ENCODE assay signal across 17 cellular contexts in the genomic region with DNA sequence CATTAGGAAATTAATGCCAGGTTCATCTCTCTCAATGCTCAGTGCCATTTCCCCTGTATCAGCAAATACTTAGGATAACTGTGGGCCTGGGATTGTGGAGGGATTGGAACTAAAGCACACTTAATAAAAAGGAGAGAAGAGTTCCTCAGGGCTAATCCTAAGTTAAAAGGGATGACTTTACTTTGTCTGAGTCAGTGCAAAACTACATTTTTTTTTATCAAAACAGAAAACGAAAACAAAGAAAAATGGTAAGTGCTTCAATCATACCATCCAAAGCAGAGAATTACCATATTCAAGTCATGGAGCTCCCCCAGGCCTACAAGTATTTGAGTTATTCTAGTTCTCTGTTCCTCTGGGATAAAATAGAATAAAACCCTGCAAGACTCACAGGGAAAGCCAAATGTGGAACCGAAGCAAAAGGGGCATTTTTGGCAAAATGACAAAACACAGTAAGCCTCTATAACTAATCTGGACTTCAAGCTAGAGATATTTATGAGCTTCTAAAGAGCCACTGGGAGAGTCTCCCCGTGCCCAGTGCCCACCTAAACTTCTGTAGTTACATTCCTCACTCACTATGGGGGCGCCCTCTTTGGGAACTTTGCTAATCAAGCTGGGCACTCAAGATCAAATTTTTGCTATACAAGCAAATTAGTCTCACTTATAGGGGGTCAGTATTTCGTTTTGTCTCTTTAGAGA. TPM values are rescaled to one million over a fixed set of nuclear protein-coding genes. Genes with fewer than 3 reads are reported as not detected.
A peak's percentile ranks its signal among the peaks of the same experiment; 100 is the strongest.
DNase-seq lines count a peak whose midpoint lies in the region; ATAC-seq, FAIRE-seq and TF ChIP-seq lines count a peak whose summit lies in the region.
"Had no signal": no experiment of that assay in that cellular context is flagged by ENCODE, and none has a peak within 500 bp of the region (broad histone marks: within the 10 kb centered on the region; RNA-seq: fewer than 3 reads in every experiment).

No MANE protein-coding gene starts in this region.

- H3K14ac ChIP-seq in H1 (ENCODE audit: insufficient read length): no peak overlapping the region

- no peak overlapping the region for H3K18ac ChIP-seq in H1 (ENCODE audit: extremely low read depth, low read length)

- TF ChIP-seq RAD21 in H1 (IDR thresholded peaks at IDR 0.05 in 1 of 2, conservative IDR thresholded peaks at IDR 0.05 in 1 of 2; ENCODE audit: low read depth in 2 of 2, low read length in 2 of 2): peak; percentile 22 to 30; a peak in 2 of 4 replicates

- H3K9ac ChIP-seq in H1 (replicated peaks in 1 of 4; ENCODE audit: extremely low read depth in 1 of 4, low read depth in 3 of 4, low read length in 3 of 4): no peak overlapping the region
- H3K9ac ChIP-seq: BLaER1 treated with 17β-estradiol and CSF1 and Interleukin-3, amounts not matched to agents 10 nM and 100 nM had no signal

- H3K27ac ChIP-seq in GM23338 (ENCODE audit: low read depth) (no peak overlapping the region), Panc1 (ENCODE audit: low read length) (no peak overlapping the region), H1 (ENCODE audit: low read depth, low read length) (no peak overlapping the region), osteoblast (ENCODE audit: low read depth, low read length) (peak overlapping the region; percentile 98)
- H3K27ac ChIP-seq: BLaER1 treated with 17β-estradiol and CSF1 and Interleukin-3, amounts not matched to agents 10 nM and 100 nM; tibial nerve had no signal

- no peak overlapping the region for H4K8ac ChIP-seq in H1 (ENCODE audit: extremely low read depth, insufficient read depth, low read length)

- H3K56ac ChIP-seq in H1 (replicated peaks; ENCODE audit: insufficient read length, low read depth, low read length): no peak overlapping the region

- no peak overlapping the region for H3K4me3 ChIP-seq in GM23338
- H3K4me3 ChIP-seq in Panc1 (ENCODE audit: low read depth in 2 of 2, low read length in 2 of 2): no peak overlapping the region
- H3K4me3 ChIP-seq in H1 (ENCODE audit: extremely low read depth in 1 of 4, insufficient read depth in 2 of 4, low read depth in 3 of 4, low read length in 4 of 4): no peak overlapping the region
- no peak overlapping the region for H3K4me3 ChIP-seq in osteoblast (ENCODE audit: insufficient read depth, low read length)
- H3K4me3 ChIP-seq: BLaER1 treated with 17β-estradiol and CSF1 and Interleukin-3, amounts not matched to agents 10 nM and 100 nM; tibial nerve had no signal

- no peak for TF ChIP-seq POLR2A in H1 (IDR thresholded peaks at IDR 0.05; ENCODE audit: control extremely low read depth in 1 of 2, low read depth in 2 of 2, low read length in 2 of 2)

- no peak overlapping the region for H2AK5ac ChIP-seq in H1 (ENCODE audit: low read depth, low read length)

- H2BK20ac ChIP-seq in H1 (ENCODE audit: low read length): no peak overlapping the region

- in situ Hi-C loops in Panc1 (cut with HindIII; ENCODE audit: low pct_unique_long_range_greater_than_20kb, low sequenced_read_pairs): no loop called here

- H3K79me1 ChIP-seq in H1 (ENCODE audit: low read depth, low read length): no peaks in the 10 kb centered on the region

- H3K4me2 ChIP-seq in GM23338 (no peak overlapping the region), H1 (ENCODE audit: insufficient read depth in 1 of 2, low read depth in 2 of 2, low read length in 2 of 2) (no peak overlapping the region), osteoblast (ENCODE audit: insufficient read depth, low read length) (peak overlapping the region; percentile 70)
- H3K4me2 ChIP-seq: BLaER1 treated with 17β-estradiol and CSF1 and Interleukin-3, amounts not matched to agents 10 nM and 100 nM had no signal

- no peak overlapping the region for H2AFZ ChIP-seq in GM23338
- no peak overlapping the region for H2AFZ ChIP-seq in H1 (ENCODE audit: low read length)
- H2AFZ ChIP-seq in osteoblast (ENCODE audit: low read length): no peak overlapping the region

- TF ChIP-seq CTCF in GM23338 (conservative IDR thresholded peaks at IDR 0.05; ENCODE audit: low read depth in 2 of 2) (peak; percentile 38 to 40), Panc1 (IDR thresholded peaks at IDR 0.05) (peak; percentile 17; the same call in 1 of the 2 replicates), H1 (IDR thresholded peaks at IDR 0.05; ENCODE audit: control extremely low read depth in 1 of 3, insufficient read depth in 1 of 3, low read depth in 1 of 3, low read length in 3 of 3) (peak in 1 of 3 experiments; percentile 15; a peak in 1 of 4 replicates), osteoblast (IDR thresholded peaks at IDR 0.05; ENCODE audit: extremely low read depth, low read depth, low read length) (peak; percentile 4)

- H3K23ac ChIP-seq in H1 (ENCODE audit: insufficient read length): no peak overlapping the region

- 73% methylated on average over 5 of the region's 5 CpGs; no CpG with 5 or more reads in 1 of the 2 experiments for WGBS in H1 (ENCODE audit: extremely low coverage in 1 of 2, insufficient coverage in 1 of 2, insufficient read length in 1 of 2, insufficient replicate concordance in 2 of 2, low coverage in 1 of 2, low lambda C conversion rate in 2 of 2, missing lambda C conversion rate in 1 of 2), 2 experiments

- no peak overlapping the region for H3K4ac ChIP-seq in H1 (replicated peaks; ENCODE audit: insufficient read length, low read depth, low read length)

- H3K23me2 ChIP-seq in H1 (ENCODE audit: low read depth, low read length): no peaks in the 10 kb centered on the region

- H3K27me3 ChIP-seq in GM23338 (ENCODE audit: insufficient read depth) (no peaks in the 10 kb centered on the region), Panc1 (ENCODE audit: control insufficient read depth, insufficient read depth, low read length) (no peaks in the 10 kb centered on the region), H1 (replicated peaks in 1 of 4; ENCODE audit: control insufficient read depth in 3 of 4, extremely low read depth in 1 of 4, insufficient read depth in 3 of 4, low read length in 3 of 4) (no peaks in the 10 kb centered on the region), osteoblast (ENCODE audit: insufficient read depth, low read length) (no peaks in the 10 kb centered on the region)
- H3K27me3 ChIP-seq: BLaER1 treated with 17β-estradiol and CSF1 and Interleukin-3, amounts not matched to agents 10 nM and 100 nM; tibial nerve had no signal

- intact Hi-C loops in Panc1 (cut with micrococcal nuclease; ENCODE audit: unreplicated experiment): no loop called here

- CTCF ChIA-PET in Panc1 (lab: Charles Lee): no interaction called here
- CTCF ChIA-PET in H1 (lab: Charles Lee; ENCODE audit: partially characterized antibody): interaction anchor here (0.7 to 1.9 kb wide), 8 partner anchors 11 to 144 kb away, joined by 3 to 8 read pairs (median 3); a partner anchor contains a TSS

- no peaks in the 10 kb centered on the region for H3K9me3 ChIP-seq in Panc1 (ENCODE audit: control insufficient read depth, insufficient read depth, low read depth, low read length)
- no peaks in the 10 kb centered on the region for H3K9me3 ChIP-seq in H1 (ENCODE audit: insufficient read depth in 2 of 2, low read depth in 1 of 2, low read length in 1 of 2)
- no peaks in the 10 kb centered on the region for H3K9me3 ChIP-seq in osteoblast (ENCODE audit: low read depth, low read length)
- H3K9me3 ChIP-seq: BLaER1 treated with 17β-estradiol and CSF1 and Interleukin-3, amounts not matched to agents 10 nM and 100 nM; tibial nerve had no signal

- H3K27ac Mint-ChIP-seq in GM23338: no peak overlapping the region
- H3K27ac Mint-ChIP-seq: activated CD8-positive, alpha-beta T cell treated with anti-CD3 and anti-CD28 coated beads for 36 hours had no signal

- POLR2A ChIA-PET in Panc1 (lab: Charles Lee) (no interaction called here), H1 (lab: Charles Lee; ENCODE audit: partially characterized antibody) (no interaction called here)

- DNase-seq in GM23338 (ENCODE audit: low spot score): peak; percentile 28
- DNase-seq in Panc1 (ENCODE audit: low read depth, low spot score): no peak
- DNase-seq in H1 (ENCODE audit: low read depth in 1 of 2, low spot score in 2 of 2): no peak
- DNase-seq in osteoblast (ENCODE audit: insufficient read length, low spot score, missing footprints): peak; percentile 66
- DNase-seq in NCI-H2196 treated with DMSO at 0.1 percent for 48 hours (lab: John Stamatoyannopoulos, UW; ENCODE audit: unreplicated experiment): no peak
- DNase-seq in mesenteric fat pad (ENCODE audit: low spot score): no peak
- DNase-seq: activated CD8-positive, alpha-beta T cell treated with anti-CD3 and anti-CD28 coated beads for 36 hours; DMS79; Kasumi-1; NCI-H2029; NCI-H82; retina had no signal

- H3K4me1 Mint-ChIP-seq in GM23338: peaks cover 15% of the 10 kb centered on the region

- no peaks in the 10 kb centered on the region for H3K79me2 ChIP-seq in GM23338 (replicated peaks; ENCODE audit: insufficient read depth)
- no peaks in the 10 kb centered on the region for H3K79me2 ChIP-seq in H1 (ENCODE audit: control insufficient read depth in 1 of 2, insufficient read depth in 2 of 2, low read length in 2 of 2)
- no peaks in the 10 kb centered on the region for H3K79me2 ChIP-seq in osteoblast (ENCODE audit: insufficient read depth, low read length)

- H3K9me3 Mint-ChIP-seq in GM23338: no peaks in the 10 kb centered on the region
- H3K9me3 Mint-ChIP-seq: activated CD8-positive, alpha-beta T cell treated with anti-CD3 and anti-CD28 coated beads for 36 hours had no signal

- BruUV-seq in Panc1 (replicated peaks; lab: Mats Ljungman, UMichigan): no TSS peak

- no peak overlapping the region for H2BK15ac ChIP-seq in H1 (ENCODE audit: low read length)

- H3F3A ChIP-seq in GM23338 (replicated peaks; ENCODE audit: low read depth): no peaks in the 10 kb centered on the region

- H4K5ac ChIP-seq in H1 (ENCODE audit: insufficient read length, low read depth, low read length): no peak overlapping the region

- FAIRE-seq in H1 (lab: Jason Lieb, UNC): no peak
- FAIRE-seq: bronchial epithelial cell had no signal

- no peaks in the 10 kb centered on the region for H3K27me3 Mint-ChIP-seq in GM23338 (ENCODE audit: insufficient read depth, low read depth, poor library complexity)
- H3K27me3 Mint-ChIP-seq: activated CD8-positive, alpha-beta T cell treated with anti-CD3 and anti-CD28 coated beads for 36 hours had no signal

- TF ChIP-seq EP300 in H1 (IDR thresholded peaks at IDR 0.05; ENCODE audit: borderline replicate concordance in 1 of 2, low read depth in 2 of 2, low read length in 2 of 2): no peak

- H3K4me1 ChIP-seq in GM23338 (ENCODE audit: insufficient read depth) (peaks cover 20% of the 10 kb centered on the region), Panc1 (ENCODE audit: control insufficient read depth, insufficient read depth, low read length) (no peaks in the 10 kb centered on the region), H1 (replicated peaks in 1 of 4; ENCODE audit: control insufficient read depth in 3 of 4, insufficient read depth in 4 of 4, low read length in 3 of 4) (peaks cover 0 to 4% (median under 1%) of the 10 kb centered on the region in 4 experiments; a peak in 3 of 7 replicates), osteoblast (ENCODE audit: insufficient read depth, low read length) (peaks cover 32% of the 10 kb centered on the region)
- H3K4me1 ChIP-seq: BLaER1 treated with 17β-estradiol and CSF1 and Interleukin-3, amounts not matched to agents 10 nM and 100 nM had no signal

- no peak overlapping the region for H4K91ac ChIP-seq in H1 (replicated peaks; ENCODE audit: insufficient read length, low read length)

- H3K36me3 ChIP-seq in GM23338 (ENCODE audit: insufficient read depth): no peaks in the 10 kb centered on the region
- no peaks in the 10 kb centered on the region for H3K36me3 ChIP-seq in Panc1 (ENCODE audit: control insufficient read depth, insufficient read depth, low read length)
- H3K36me3 ChIP-seq in H1 (ENCODE audit: control insufficient read depth in 2 of 4, insufficient read depth in 4 of 4, low read length in 3 of 4): no peaks in the 10 kb centered on the region
- no peaks in the 10 kb centered on the region for H3K36me3 ChIP-seq in osteoblast (ENCODE audit: insufficient read depth, low read length)
- H3K36me3 ChIP-seq: BLaER1 treated with 17β-estradiol and CSF1 and Interleukin-3, amounts not matched to agents 10 nM and 100 nM; tibial nerve had no signal

- no peak overlapping the region for H2BK120ac ChIP-seq in H1 (replicated peaks; ENCODE audit: low read depth, low read length)

- H4K20me1 ChIP-seq in GM23338 (replicated peaks; ENCODE audit: insufficient read depth): no peaks in the 10 kb centered on the region
- no peaks in the 10 kb centered on the region for H4K20me1 ChIP-seq in H1 (replicated peaks in 1 of 2; ENCODE audit: control insufficient read depth in 1 of 2, insufficient read depth in 2 of 2, low read length in 2 of 2)
- no peaks in the 10 kb centered on the region for H4K20me1 ChIP-seq in osteoblast (ENCODE audit: insufficient read depth, low read length)
- H4K20me1 ChIP-seq: BLaER1 treated with 17β-estradiol and CSF1 and Interleukin-3, amounts not matched to agents 10 nM and 100 nM had no signal

- ATAC-seq in GM23338 (peak; percentile 57), Panc1 (no peak), GM21786 (IDR thresholded peaks at IDR 0.05; ENCODE audit: unreplicated experiment) (no peak), HG03460 (IDR thresholded peaks at IDR 0.05; ENCODE audit: unreplicated experiment) (no peak)
- ATAC-seq: activated CD8-positive, alpha-beta T cell treated with anti-CD3 and anti-CD28 coated beads for 36 hours had no signal

- H2BK5ac ChIP-seq in H1 (ENCODE audit: low read depth, low read length): no peak overlapping the region

- H2BK12ac ChIP-seq in H1 (ENCODE audit: low read depth, low read length): no peak overlapping the region

- no peaks in the 10 kb centered on the region for H3K36me3 Mint-ChIP-seq in GM23338 (ENCODE audit: low read depth)

- no peak overlapping the region for H3K4me3 Mint-ChIP-seq in GM23338
- H3K4me3 Mint-ChIP-seq: activated CD8-positive, alpha-beta T cell treated with anti-CD3 and anti-CD28 coated beads for 36 hours had no signal

- H3K9me2 ChIP-seq in GM23338 (ENCODE audit: insufficient read depth): no peaks in the 10 kb centered on the region

RNA-seq across cellular contexts. Expression of a gene that starts 53.4 kb away (rescaled TPM):
- total RNA-seq in GM23338 (2014; rRNA removed; shearing (Covaris generic)): 23.5 and 30.2 TPM in 2 replicates
- 11.6 and 13.1 TPM in 2 replicates for polyA plus RNA-seq in GM23338 (2016; fragmentation: Nextera tagmentation; extraction: Ambion mirVana)
- total RNA-seq in Panc1 (2021; ENCODE audit: unreplicated experiment): 6.5 TPM
- polyA plus RNA-seq in Panc1 (2012; ENCODE audit: insufficient read length): 4.5 TPM
- 25.0 and 26.7 TPM in 2 replicates for total RNA-seq in H1 (2021; fragmentation: NEBNext Ultra II Directional; extraction: Animal tissue kit (Norgen Biotek cat#: 25700))
- 7.0 and 10.5 TPM in 2 replicates for polyA plus RNA-seq in H1 (2011; rRNA removed)
- polyA plus RNA-seq in H1 (2011; cell fraction: cytosol; rRNA removed): 8.3 TPM
- 27.3 TPM for polyA plus RNA-seq in H1 (2011; cell fraction: nucleus; rRNA removed)
- 19.4 to 32.9 TPM (median 24.7 TPM) in 4 replicates for polyA plus RNA-seq in H1 (2012, experiment 1 of 2)
- 4.0 TPM for polyA plus RNA-seq in H1 (2012, experiment 2 of 2)
- polyA plus RNA-seq in H1 (2013, experiment 1 of 2): 9.5 TPM
- 9.3 TPM for polyA plus RNA-seq in H1 (2013, experiment 2 of 2)
- 25.4 and 27.2 TPM in 2 replicates for polyA minus RNA-seq in H1 (2011; rRNA and poly(A)+ RNA removed)
- 18.6 TPM for polyA minus RNA-seq in H1 (2011; cell fraction: cytosol; rRNA and poly(A)+ RNA removed)
- 36.2 TPM for polyA minus RNA-seq in H1 (2011; cell fraction: nucleus; rRNA and poly(A)+ RNA removed)
- total RNA-seq in osteoblast: 244 and 254 TPM in 2 replicates
- 87.9 TPM for total RNA-seq in mesenteric fat pad

Comparison
In these comparisons a context has a peak if more than half of its experiments do, and no peak if none do; other contexts are left out.
1. DNase-seq: peak in GM23338 (single experiment) and osteoblast (single experiment); none in Panc1 (single experiment), H1 (0 of 2), NCI-H2196 treated with DMSO at 0.1 percent for 48 hours (single experiment) and mesenteric fat pad (single experiment).